ENCODE assay signal across 8 cellular contexts in the genomic region with DNA sequence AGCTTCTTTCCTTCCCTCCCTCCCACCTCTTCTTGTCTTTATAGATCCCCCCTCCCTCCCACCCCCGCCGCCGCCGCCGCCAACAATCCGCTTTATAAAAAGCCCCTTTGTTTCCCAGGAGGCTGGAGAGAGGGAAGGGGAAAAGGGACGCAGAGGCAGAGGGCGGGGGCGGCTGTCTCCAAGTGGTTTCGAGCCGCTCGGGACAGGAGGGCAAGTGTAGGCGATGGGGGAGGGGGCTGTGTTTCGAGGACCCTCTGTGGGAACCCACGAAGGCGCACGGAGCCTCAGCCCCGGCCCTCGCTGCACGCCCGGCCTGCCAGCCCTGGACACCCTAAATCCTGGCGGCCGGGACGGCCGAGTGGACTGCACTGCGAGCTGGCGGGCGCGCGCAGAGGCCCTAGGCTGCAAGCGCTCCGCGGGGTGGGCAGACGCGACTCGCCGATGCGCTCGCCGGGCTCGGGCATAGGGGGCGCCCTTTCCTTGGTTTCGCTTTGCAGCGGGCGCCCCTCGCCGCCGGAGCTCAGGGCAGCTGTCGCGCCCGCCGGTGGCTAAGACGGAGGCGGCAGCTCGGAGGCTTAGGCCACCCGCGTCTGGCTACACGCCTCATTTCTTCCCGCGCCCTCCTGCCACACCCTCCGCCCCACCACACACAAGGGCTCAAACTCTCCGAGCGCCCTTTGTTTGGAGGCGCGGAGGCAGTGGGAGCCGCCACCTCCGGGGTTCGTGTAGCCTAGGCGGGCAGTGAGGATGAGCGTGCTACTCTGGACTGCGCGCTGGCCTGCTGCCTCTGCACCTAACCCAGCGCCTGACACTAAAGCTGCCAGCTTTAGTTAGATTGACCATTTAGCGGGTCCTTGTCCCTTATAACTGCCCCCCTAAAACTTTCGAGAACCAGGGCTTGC. TPM values are rescaled to one million over a fixed set of nuclear protein-coding genes. Genes with fewer than 3 reads are reported as not detected.
DNase-seq lines count a peak whose midpoint lies in the region; ATAC-seq and TF ChIP-seq lines count a peak whose summit lies in the region.

No MANE protein-coding gene starts in this region.

- TF ChIP-seq CTCF in GM12872 (IDR thresholded peaks at IDR 0.05; ENCODE audit: insufficient read depth, low read depth, low read length): peak; percentile 17; the same call in 1 of the 3 replicates
- peak; percentile 41 for TF ChIP-seq CTCF in epithelial cell of proximal tubule (conservative IDR thresholded peaks at IDR 0.05; ENCODE audit: low read depth, low read length)

- H3K9me3 Mint-ChIP-seq in activated CD8-positive, alpha-beta memory T cell treated with anti-CD3 and anti-CD28 coated beads, Interleukin-2, amount 10 ng/mL, durations not matched to agents 7 days and 5 days (ENCODE audit: low read depth): no peaks in the 10 kb centered on the region

- peak overlapping the region; percentile 65 for H3K4me3 ChIP-seq in epithelial cell of proximal tubule (ENCODE audit: low read depth, low read length)

- peak; percentile 46 for ATAC-seq in activated CD8-positive, alpha-beta memory T cell treated with anti-CD3 and anti-CD28 coated beads, Interleukin-2, amount 10 ng/mL, durations not matched to agents 7 days and 5 days
- ATAC-seq in GM21390 (IDR thresholded peaks at IDR 0.05; ENCODE audit: unreplicated experiment) (no peak), HG03135 (IDR thresholded peaks at IDR 0.05; ENCODE audit: unreplicated experiment) (no peak)

- peak overlapping the region; percentile 74 for H3K27ac Mint-ChIP-seq in activated CD8-positive, alpha-beta memory T cell treated with anti-CD3 and anti-CD28 coated beads, Interleukin-2, amount 10 ng/mL, durations not matched to agents 7 days and 5 days

- H3K4me1 Mint-ChIP-seq in activated CD8-positive, alpha-beta memory T cell treated with anti-CD3 and anti-CD28 coated beads, Interleukin-2, amount 10 ng/mL, durations not matched to agents 7 days and 5 days: peaks cover 24% of the 10 kb centered on the region

- peak overlapping the region; percentile 77 for H3K4me3 Mint-ChIP-seq in activated CD8-positive, alpha-beta memory T cell treated with anti-CD3 and anti-CD28 coated beads, Interleukin-2, amount 10 ng/mL, durations not matched to agents 7 days and 5 days

- DNase-seq in NCI-H526 (lab: John Stamatoyannopoulos, UW): peak; percentile 8 to 73
- DNase-seq in activated CD8-positive, alpha-beta memory T cell treated with anti-CD3 and anti-CD28 coated beads, Interleukin-2, amount 10 ng/mL, durations not matched to agents 7 days and 5 days: peak; percentile 79
- DNase-seq in epithelial cell of proximal tubule (ENCODE audit: low read depth): no peak
- DNase-seq in midbrain (lab: John Stamatoyannopoulos, UW): peak; percentile 84
- peak; percentile 20 for DNase-seq in stimulated activated naive CD4-positive, alpha-beta T cell treated with Interleukin-2 at 50 U/mL for 16 hours (lab: John Stamatoyannopoulos, UW)

- CTCF ChIA-PET in activated CD8-positive, alpha-beta memory T cell treated with anti-CD3 and anti-CD28 coated beads, Interleukin-2, amount 10 ng/mL, durations not matched to agents 7 days and 5 days (lab: Charles Lee): interaction anchor here (0.7 to 3.5 kb wide), 20 partner anchors 31 to 426 kb away, joined by 3 to 17 read pairs (median 4); no protein-coding TSS in a partner anchor

- peaks cover 1% of the 10 kb centered on the region for H3K36me3 Mint-ChIP-seq in activated CD8-positive, alpha-beta memory T cell treated with anti-CD3 and anti-CD28 coated beads, Interleukin-2, amount 10 ng/mL, durations not matched to agents 7 days and 5 days

- peaks cover 19% of the 10 kb centered on the region for H3K27me3 Mint-ChIP-seq in activated CD8-positive, alpha-beta memory T cell treated with anti-CD3 and anti-CD28 coated beads, Interleukin-2, amount 10 ng/mL, durations not matched to agents 7 days and 5 days

RNA-seq across cellular contexts. Expression of a gene that starts 2.2 kb away (rescaled TPM):
- 10 to 100 TPM in 1 of 2 experiments, 1 to 10 TPM in 1; 8.1 to 11.9 TPM for total RNA-seq in activated CD8-positive, alpha-beta memory T cell treated with anti-CD3 and anti-CD28 coated beads, Interleukin-2, amount 10 ng/mL, durations not matched to agents 7 days and 5 days
- 1.5 and 2.5 TPM in 2 replicates for total RNA-seq in epithelial cell of proximal tubule
